Comparison of ENCODE assay signal across 8 cellular contexts in genomic region chr6:144334150-144334708, GRCh38. TPM values are rescaled to one million over a fixed set of nuclear protein-coding genes. Genes with fewer than 3 reads are reported as not detected.
A peak's percentile ranks its signal among the peaks of the same experiment; 100 is the strongest.
DNase-seq lines count a peak whose midpoint lies in the region; ATAC-seq and TF ChIP-seq lines count a peak whose summit lies in the region.

No MANE protein-coding gene starts in this region.

- peak; percentile 62 for ATAC-seq in GM21360 (IDR thresholded peaks at IDR 0.05; ENCODE audit: unreplicated experiment)
- peak; percentile 85 for ATAC-seq in activated CD8-positive, alpha-beta memory T cell treated with anti-CD3 and anti-CD28 coated beads, Interleukin-2, amount 10 ng/mL, durations not matched to agents 7 days and 5 days
- ATAC-seq in memory B cell (ENCODE audit: low read depth): peak; percentile 72
- peak; percentile 52 for ATAC-seq in upper lobe of right lung
- no peak for ATAC-seq in GM18519 (IDR thresholded peaks at IDR 0.05; ENCODE audit: low FRiP score, unreplicated experiment)

- peaks cover 54% of the 10 kb centered on the region for H3K4me1 Mint-ChIP-seq in CD14-positive monocyte
- H3K4me1 Mint-ChIP-seq in activated CD8-positive, alpha-beta memory T cell treated with anti-CD3 and anti-CD28 coated beads, Interleukin-2, amount 10 ng/mL, durations not matched to agents 7 days and 5 days: peaks cover 43% of the 10 kb centered on the region
- H3K4me1 Mint-ChIP-seq in memory B cell: peaks cover 66% of the 10 kb centered on the region

- H3K36me3 Mint-ChIP-seq in CD14-positive monocyte (peaks cover 9 to 14% of the 10 kb centered on the region in 2 donors), memory B cell (no peaks in the 10 kb centered on the region)
- H3K36me3 Mint-ChIP-seq in activated CD8-positive, alpha-beta memory T cell treated with anti-CD3 and anti-CD28 coated beads, Interleukin-2, amount 10 ng/mL, durations not matched to agents 7 days and 5 days: peaks cover 1% of the 10 kb centered on the region

- DNase-seq in CD14-positive monocyte (ENCODE audit: low spot score): peak; percentile 53
- DNase-seq in Jurkat, Clone E6-1 (ENCODE audit: low read depth, low spot score): peak; percentile 84
- DNase-seq in activated CD8-positive, alpha-beta memory T cell treated with anti-CD3 and anti-CD28 coated beads, Interleukin-2, amount 10 ng/mL, durations not matched to agents 7 days and 5 days: peak; percentile 89
- peak; percentile 58 to 63 for DNase-seq in memory B cell (ENCODE audit: low spot score in 2 of 2)
- peak; percentile 69 for DNase-seq in upper lobe of right lung
- no peak for DNase-seq in DMS53 treated with DMSO at 0.1 percent for 48 hours (lab: John Stamatoyannopoulos, UW; ENCODE audit: unreplicated experiment)

- H3K36me3 ChIP-seq in upper lobe of right lung: no peaks in the 10 kb centered on the region

- peak overlapping the region; percentile 12 for H3K27ac ChIP-seq in upper lobe of right lung

- intact Hi-C loops in CD14-positive monocyte (cut with micrococcal nuclease) (no loop called here), upper lobe of right lung (cut with DNase I) (no loop called here)

- no peaks in the 10 kb centered on the region for H3K27me3 ChIP-seq in upper lobe of right lung

- CTCF ChIA-PET in activated CD8-positive, alpha-beta memory T cell treated with anti-CD3 and anti-CD28 coated beads, Interleukin-2, amount 10 ng/mL, durations not matched to agents 7 days and 5 days (lab: Charles Lee): interaction anchor here (0.7 to 2.2 kb wide), 3 partner anchors 11 to 23 kb away, joined by 3 to 7 read pairs (median 4); no protein-coding TSS in a partner anchor

- H3K4me1 ChIP-seq in upper lobe of right lung: peaks cover 56% of the 10 kb centered on the region

- no peaks in the 10 kb centered on the region for H3K9me3 ChIP-seq in upper lobe of right lung

- H3K27ac Mint-ChIP-seq in CD14-positive monocyte (peak overlapping the region; percentile 73 to 85 (median 79)), memory B cell (peak overlapping the region; percentile 95)
- peak overlapping the region; percentile 89 for H3K27ac Mint-ChIP-seq in activated CD8-positive, alpha-beta memory T cell treated with anti-CD3 and anti-CD28 coated beads, Interleukin-2, amount 10 ng/mL, durations not matched to agents 7 days and 5 days

- H3K4me3 Mint-ChIP-seq in CD14-positive monocyte (peak overlapping the region; percentile 71 to 84), memory B cell (peak overlapping the region; percentile 61)
- peak overlapping the region; percentile 72 for H3K4me3 Mint-ChIP-seq in activated CD8-positive, alpha-beta memory T cell treated with anti-CD3 and anti-CD28 coated beads, Interleukin-2, amount 10 ng/mL, durations not matched to agents 7 days and 5 days

- H3K9me3 Mint-ChIP-seq in CD14-positive monocyte (no peaks in the 10 kb centered on the region), memory B cell (no peaks in the 10 kb centered on the region)
- H3K9me3 Mint-ChIP-seq in activated CD8-positive, alpha-beta memory T cell treated with anti-CD3 and anti-CD28 coated beads, Interleukin-2, amount 10 ng/mL, durations not matched to agents 7 days and 5 days (ENCODE audit: low read depth): no peaks in the 10 kb centered on the region

- peak overlapping the region; percentile 51 for H3K4me3 ChIP-seq in Jurkat, Clone E6-1 (ENCODE audit: low read length)
- peak overlapping the region; percentile 23 for H3K4me3 ChIP-seq in upper lobe of right lung

- H3K27me3 Mint-ChIP-seq in CD14-positive monocyte (ENCODE audit: low read depth in 3 of 3) (peaks cover 0 to 2% (median 0%) of the 10 kb centered on the region in 3 donors), memory B cell (no peaks in the 10 kb centered on the region)
- no peaks in the 10 kb centered on the region for H3K27me3 Mint-ChIP-seq in activated CD8-positive, alpha-beta memory T cell treated with anti-CD3 and anti-CD28 coated beads, Interleukin-2, amount 10 ng/mL, durations not matched to agents 7 days and 5 days

- no peak for TF ChIP-seq CTCF in CD14-positive monocyte (IDR thresholded peaks at IDR 0.05)
- no peak for TF ChIP-seq CTCF in upper lobe of right lung (IDR thresholded peaks at IDR 0.05)

RNA-seq across cellular contexts. Expression of gene UTRN, which starts 49.1 kb away (rescaled TPM):
- polyA plus RNA-seq in CD14-positive monocyte: 10 to 100 TPM; 21.8 to 66.1 TPM
- polyA plus RNA-seq in Jurkat, Clone E6-1 (2012; ENCODE audit: insufficient read depth, insufficient read length): 18.1 TPM
- 100 to 1,000 TPM; 102 to 195 TPM for total RNA-seq in activated CD8-positive, alpha-beta memory T cell treated with anti-CD3 and anti-CD28 coated beads, Interleukin-2, amount 10 ng/mL, durations not matched to agents 7 days and 5 days
- 316 TPM for total RNA-seq in upper lobe of right lung
